In genomic region chr9:122402403-122403268, GRCh38 we compare ENCODE assay signal across 1 cellular context.
A peak's percentile ranks its signal among the peaks of the same experiment; 100 is the strongest.
TF ChIP-seq lines count a peak whose summit lies in the region.

No MANE protein-coding gene starts in this region.

TF ChIP-seq in K562, 482 proteins besides CTCF, POLR2A, EP300 and RAD21 (continued from another document and continues in another):
- no peak for TF ChIP-seq ZNF449 (CRISPR knock-in tag; IDR thresholded peaks at IDR 0.05)
- no peak for TF ChIP-seq ZFP30 (CRISPR knock-in tag; IDR thresholded peaks at IDR 0.05; ENCODE audit: borderline replicate concordance)
- no peak for TF ChIP-seq RBM14 (IDR thresholded peaks at IDR 0.05; ENCODE audit: borderline replicate concordance, insufficient read depth, low read depth, low read length)
- peak; percentile 58 for TF ChIP-seq BRD9 (IDR thresholded peaks at IDR 0.05; ENCODE audit: low read depth, partially characterized antibody)
- no peak for TF ChIP-seq NFRKB (IDR thresholded peaks at IDR 0.05; ENCODE audit: low read depth)
- TF ChIP-seq FOXK2 (conservative IDR thresholded peaks at IDR 0.05 in 1 of 2, IDR thresholded peaks at IDR 0.05 in 1 of 2; ENCODE audit: low read depth in 2 of 2): 0 out of 4 replicates have a peak, but pooled peaks of 1 of the 2 experiments have one; percentile 30
- 0 out of 4 replicates have a peak, but pooled peaks of 1 of the 2 experiments have one; percentile 31 for TF ChIP-seq MNT (conservative IDR thresholded peaks at IDR 0.05)
- TF ChIP-seq AFF1 (IDR thresholded peaks at IDR 0.05; ENCODE audit: low read depth in 1 of 2, partially characterized antibody in 2 of 2): peak in 1 of 2 experiments; percentile 87
- TF ChIP-seq NR2C2 (CRISPR knock-in tag; IDR thresholded peaks at IDR 0.05): no peak
- TF ChIP-seq NR2C2 (tag; IDR thresholded peaks at IDR 0.05): no peak
- TF ChIP-seq ZBTB49 (CRISPR knock-in tag; IDR thresholded peaks at IDR 0.05; ENCODE audit: borderline replicate concordance): no peak
- TF ChIP-seq NONO (IDR thresholded peaks at IDR 0.05; ENCODE audit: low read depth in 2 of 2, low read length in 1 of 2): no peak
- no peak for TF ChIP-seq PRDM10 (IDR thresholded peaks at IDR 0.05; ENCODE audit: partially characterized antibody)
- TF ChIP-seq TAF7 (tag; IDR thresholded peaks at IDR 0.05): no peak
- peak; percentile 37; the same call in 1 of the 2 replicates for TF ChIP-seq VEZF1 (CRISPR knock-in tag; IDR thresholded peaks at IDR 0.05)
- TF ChIP-seq PKNOX1 (IDR thresholded peaks at IDR 0.05): peak; percentile 89
- TF ChIP-seq CC2D1A (IDR thresholded peaks at IDR 0.05): peak; percentile 41; the same call in 1 of the 2 replicates
- peak; percentile 64 for TF ChIP-seq MBD2 (IDR thresholded peaks at IDR 0.05; ENCODE audit: borderline replicate concordance, low read depth)
- peak; percentile 51; the same call in 1 of the 2 replicates for TF ChIP-seq ZEB2 (IDR thresholded peaks at IDR 0.05)
- TF ChIP-seq TGIF2 (CRISPR knock-in tag; IDR thresholded peaks at IDR 0.05): no peak
- TF ChIP-seq ZNF512 (tag; IDR thresholded peaks at IDR 0.05): no peak
- no peak for TF ChIP-seq TAF15 (IDR thresholded peaks at IDR 0.05; ENCODE audit: low read depth, low read length)
- TF ChIP-seq SMAD3 (CRISPR knock-in tag; conservative IDR thresholded peaks at IDR 0.05): no peak
- peak; percentile 94 for TF ChIP-seq SMARCC2 (IDR thresholded peaks at IDR 0.05; ENCODE audit: low read depth)
- no peak for TF ChIP-seq RFX5 (IDR thresholded peaks at IDR 0.05; ENCODE audit: low read depth, low read length)
- peak; percentile 97 for TF ChIP-seq DPF2 (IDR thresholded peaks at IDR 0.05)
- TF ChIP-seq ATF1 (CRISPR knock-in tag; IDR thresholded peaks at IDR 0.05): no peak
- peak; percentile 94 for TF ChIP-seq ATF1 (tag; IDR thresholded peaks at IDR 0.05)
